In the genomic region with DNA sequence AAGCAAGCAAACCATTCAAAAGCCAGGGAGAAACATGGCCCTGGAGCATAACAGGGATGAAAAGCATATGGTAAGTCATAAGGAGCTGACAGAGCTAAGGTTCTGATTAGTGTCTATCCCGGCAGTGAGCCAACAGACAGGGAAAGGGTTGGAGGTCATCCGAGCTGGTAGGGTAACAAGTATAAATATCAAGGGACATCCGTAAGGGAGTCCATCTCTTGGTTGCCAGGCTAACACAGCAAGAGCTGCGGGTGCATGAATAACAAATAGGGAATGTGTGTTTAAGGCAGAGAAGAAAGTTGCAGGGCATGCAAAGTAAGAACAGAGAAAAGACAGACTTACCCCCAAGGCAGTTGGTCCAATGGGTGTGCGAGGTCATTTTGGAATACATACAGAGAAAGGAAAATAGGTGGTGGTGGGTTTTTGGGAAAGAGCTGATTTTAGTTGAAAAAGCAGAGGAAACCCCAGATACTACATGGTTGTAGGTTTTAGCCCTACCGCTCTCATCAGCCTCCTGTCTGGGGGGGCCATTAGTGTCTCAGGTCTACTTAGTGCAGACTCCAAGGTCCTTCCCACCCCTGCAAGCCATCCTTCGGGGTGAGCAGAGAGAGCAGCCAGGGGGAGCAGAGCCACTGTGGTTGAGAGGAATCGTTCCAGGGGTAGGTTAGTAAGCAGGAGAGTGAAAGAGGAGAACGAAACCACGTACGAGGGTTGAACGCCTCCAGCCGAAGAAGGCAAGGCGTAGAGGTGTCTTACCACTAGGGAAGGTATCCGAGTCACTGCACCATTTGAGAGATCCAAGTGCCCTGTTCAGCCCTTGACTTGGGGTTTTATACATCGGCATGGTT, we compare ENCODE assay signal across 1 cellular context.
TF ChIP-seq lines count a peak whose summit lies in the region.

A gene with protein sequence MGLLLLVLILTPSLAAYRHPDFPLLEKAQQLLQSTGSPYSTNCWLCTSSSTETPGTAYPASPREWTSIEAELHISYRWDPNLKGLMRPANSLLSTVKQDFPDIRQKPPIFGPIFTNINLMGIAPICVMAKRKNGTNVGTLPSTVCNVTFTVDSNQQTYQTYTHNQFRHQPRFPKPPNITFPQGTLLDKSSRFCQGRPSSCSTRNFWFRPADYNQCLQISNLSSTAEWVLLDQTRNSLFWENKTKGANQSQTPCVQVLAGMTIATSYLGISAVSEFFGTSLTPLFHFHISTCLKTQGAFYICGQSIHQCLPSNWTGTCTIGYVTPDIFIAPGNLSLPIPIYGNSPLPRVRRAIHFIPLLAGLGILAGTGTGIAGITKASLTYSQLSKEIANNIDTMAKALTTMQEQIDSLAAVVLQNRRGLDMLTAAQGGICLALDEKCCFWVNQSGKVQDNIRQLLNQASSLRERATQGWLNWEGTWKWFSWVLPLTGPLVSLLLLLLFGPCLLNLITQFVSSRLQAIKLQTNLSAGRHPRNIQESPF (minus strand): TSS at position 805 of the 848 bp plus-strand sequence. CDS start 6,415 bp downstream, outside the sequence.

TF ChIP-seq in WTC11, 78 proteins besides CTCF, POLR2A, EP300 and RAD21 (continued from another document):
- TF ChIP-seq, protein P1, sequence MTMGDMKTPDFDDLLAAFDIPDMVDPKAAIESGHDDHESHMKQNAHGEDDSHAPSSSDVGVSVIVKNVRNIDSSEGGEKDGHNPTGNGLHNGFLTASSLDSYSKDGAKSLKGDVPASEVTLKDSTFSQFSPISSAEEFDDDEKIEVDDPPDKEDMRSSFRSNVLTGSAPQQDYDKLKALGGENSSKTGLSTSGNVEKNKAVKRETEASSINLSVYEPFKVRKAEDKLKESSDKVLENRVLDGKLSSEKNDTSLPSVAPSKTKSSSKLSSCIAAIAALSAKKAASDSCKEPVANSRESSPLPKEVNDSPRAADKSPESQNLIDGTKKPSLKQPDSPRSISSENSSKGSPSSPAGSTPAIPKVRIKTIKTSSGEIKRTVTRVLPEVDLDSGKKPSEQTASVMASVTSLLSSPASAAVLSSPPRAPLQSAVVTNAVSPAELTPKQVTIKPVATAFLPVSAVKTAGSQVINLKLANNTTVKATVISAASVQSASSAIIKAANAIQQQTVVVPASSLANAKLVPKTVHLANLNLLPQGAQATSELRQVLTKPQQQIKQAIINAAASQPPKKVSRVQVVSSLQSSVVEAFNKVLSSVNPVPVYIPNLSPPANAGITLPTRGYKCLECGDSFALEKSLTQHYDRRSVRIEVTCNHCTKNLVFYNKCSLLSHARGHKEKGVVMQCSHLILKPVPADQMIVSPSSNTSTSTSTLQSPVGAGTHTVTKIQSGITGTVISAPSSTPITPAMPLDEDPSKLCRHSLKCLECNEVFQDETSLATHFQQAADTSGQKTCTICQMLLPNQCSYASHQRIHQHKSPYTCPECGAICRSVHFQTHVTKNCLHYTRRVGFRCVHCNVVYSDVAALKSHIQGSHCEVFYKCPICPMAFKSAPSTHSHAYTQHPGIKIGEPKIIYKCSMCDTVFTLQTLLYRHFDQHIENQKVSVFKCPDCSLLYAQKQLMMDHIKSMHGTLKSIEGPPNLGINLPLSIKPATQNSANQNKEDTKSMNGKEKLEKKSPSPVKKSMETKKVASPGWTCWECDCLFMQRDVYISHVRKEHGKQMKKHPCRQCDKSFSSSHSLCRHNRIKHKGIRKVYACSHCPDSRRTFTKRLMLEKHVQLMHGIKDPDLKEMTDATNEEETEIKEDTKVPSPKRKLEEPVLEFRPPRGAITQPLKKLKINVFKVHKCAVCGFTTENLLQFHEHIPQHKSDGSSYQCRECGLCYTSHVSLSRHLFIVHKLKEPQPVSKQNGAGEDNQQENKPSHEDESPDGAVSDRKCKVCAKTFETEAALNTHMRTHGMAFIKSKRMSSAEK (CRISPR knock-in tag; IDR thresholded peaks at IDR 0.05; ENCODE audit: borderline replicate concordance): no peak
- TF ChIP-seq, protein P2, sequence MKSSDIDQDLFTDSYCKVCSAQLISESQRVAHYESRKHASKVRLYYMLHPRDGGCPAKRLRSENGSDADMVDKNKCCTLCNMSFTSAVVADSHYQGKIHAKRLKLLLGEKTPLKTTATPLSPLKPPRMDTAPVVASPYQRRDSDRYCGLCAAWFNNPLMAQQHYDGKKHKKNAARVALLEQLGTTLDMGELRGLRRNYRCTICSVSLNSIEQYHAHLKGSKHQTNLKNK (CRISPR knock-in tag; IDR thresholded peaks at IDR 0.05): no peak
- TF ChIP-seq ZNF317 (CRISPR knock-in tag; IDR thresholded peaks at IDR 0.05; ENCODE audit: borderline replicate concordance, low read depth): no peak
- TF ChIP-seq JAZF1 (CRISPR knock-in tag; IDR thresholded peaks at IDR 0.05): no peak
- no peak for TF ChIP-seq SOX15 (CRISPR knock-in tag; IDR thresholded peaks at IDR 0.05)
- TF ChIP-seq IRF2 (CRISPR knock-in tag; IDR thresholded peaks at IDR 0.05; ENCODE audit: borderline replicate concordance, low read depth): no peak
- TF ChIP-seq, protein P3, sequence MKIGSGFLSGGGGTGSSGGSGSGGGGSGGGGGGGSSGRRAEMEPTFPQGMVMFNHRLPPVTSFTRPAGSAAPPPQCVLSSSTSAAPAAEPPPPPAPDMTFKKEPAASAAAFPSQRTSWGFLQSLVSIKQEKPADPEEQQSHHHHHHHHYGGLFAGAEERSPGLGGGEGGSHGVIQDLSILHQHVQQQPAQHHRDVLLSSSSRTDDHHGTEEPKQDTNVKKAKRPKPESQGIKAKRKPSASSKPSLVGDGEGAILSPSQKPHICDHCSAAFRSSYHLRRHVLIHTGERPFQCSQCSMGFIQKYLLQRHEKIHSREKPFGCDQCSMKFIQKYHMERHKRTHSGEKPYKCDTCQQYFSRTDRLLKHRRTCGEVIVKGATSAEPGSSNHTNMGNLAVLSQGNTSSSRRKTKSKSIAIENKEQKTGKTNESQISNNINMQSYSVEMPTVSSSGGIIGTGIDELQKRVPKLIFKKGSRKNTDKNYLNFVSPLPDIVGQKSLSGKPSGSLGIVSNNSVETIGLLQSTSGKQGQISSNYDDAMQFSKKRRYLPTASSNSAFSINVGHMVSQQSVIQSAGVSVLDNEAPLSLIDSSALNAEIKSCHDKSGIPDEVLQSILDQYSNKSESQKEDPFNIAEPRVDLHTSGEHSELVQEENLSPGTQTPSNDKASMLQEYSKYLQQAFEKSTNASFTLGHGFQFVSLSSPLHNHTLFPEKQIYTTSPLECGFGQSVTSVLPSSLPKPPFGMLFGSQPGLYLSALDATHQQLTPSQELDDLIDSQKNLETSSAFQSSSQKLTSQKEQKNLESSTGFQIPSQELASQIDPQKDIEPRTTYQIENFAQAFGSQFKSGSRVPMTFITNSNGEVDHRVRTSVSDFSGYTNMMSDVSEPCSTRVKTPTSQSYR (CRISPR knock-in tag; IDR thresholded peaks at IDR 0.05): no peak
- TF ChIP-seq, protein P4, sequence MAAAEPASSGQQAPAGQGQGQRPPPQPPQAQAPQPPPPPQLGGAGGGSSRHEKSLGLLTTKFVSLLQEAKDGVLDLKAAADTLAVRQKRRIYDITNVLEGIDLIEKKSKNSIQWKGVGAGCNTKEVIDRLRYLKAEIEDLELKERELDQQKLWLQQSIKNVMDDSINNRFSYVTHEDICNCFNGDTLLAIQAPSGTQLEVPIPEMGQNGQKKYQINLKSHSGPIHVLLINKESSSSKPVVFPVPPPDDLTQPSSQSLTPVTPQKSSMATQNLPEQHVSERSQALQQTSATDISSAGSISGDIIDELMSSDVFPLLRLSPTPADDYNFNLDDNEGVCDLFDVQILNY (CRISPR knock-in tag; IDR thresholded peaks at IDR 0.05): no peak
- no peak for TF ChIP-seq TEAD1 (CRISPR knock-in tag; IDR thresholded peaks at IDR 0.05)
- TF ChIP-seq SMAD3 (CRISPR knock-in tag; IDR thresholded peaks at IDR 0.05; ENCODE audit: borderline replicate concordance): no peak
- TF ChIP-seq, protein P5, sequence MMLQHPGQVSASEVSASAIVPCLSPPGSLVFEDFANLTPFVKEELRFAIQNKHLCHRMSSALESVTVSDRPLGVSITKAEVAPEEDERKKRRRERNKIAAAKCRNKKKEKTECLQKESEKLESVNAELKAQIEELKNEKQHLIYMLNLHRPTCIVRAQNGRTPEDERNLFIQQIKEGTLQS (CRISPR knock-in tag; conservative IDR thresholded peaks at IDR 0.05): no peak
- TF ChIP-seq, protein P6, sequence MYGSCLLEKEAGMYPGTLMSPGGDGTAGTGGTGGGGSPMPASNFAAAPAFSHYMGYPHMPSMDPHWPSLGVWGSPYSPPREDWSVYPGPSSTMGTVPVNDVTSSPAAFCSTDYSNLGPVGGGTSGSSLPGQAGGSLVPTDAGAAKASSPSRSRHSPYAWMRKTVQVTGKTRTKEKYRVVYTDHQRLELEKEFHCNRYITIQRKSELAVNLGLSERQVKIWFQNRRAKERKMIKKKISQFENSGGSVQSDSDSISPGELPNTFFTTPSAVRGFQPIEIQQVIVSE (CRISPR knock-in tag; IDR thresholded peaks at IDR 0.05; ENCODE audit: borderline replicate concordance): no peak
- TF ChIP-seq, protein P7, sequence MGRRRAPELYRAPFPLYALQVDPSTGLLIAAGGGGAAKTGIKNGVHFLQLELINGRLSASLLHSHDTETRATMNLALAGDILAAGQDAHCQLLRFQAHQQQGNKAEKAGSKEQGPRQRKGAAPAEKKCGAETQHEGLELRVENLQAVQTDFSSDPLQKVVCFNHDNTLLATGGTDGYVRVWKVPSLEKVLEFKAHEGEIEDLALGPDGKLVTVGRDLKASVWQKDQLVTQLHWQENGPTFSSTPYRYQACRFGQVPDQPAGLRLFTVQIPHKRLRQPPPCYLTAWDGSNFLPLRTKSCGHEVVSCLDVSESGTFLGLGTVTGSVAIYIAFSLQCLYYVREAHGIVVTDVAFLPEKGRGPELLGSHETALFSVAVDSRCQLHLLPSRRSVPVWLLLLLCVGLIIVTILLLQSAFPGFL (CRISPR knock-in tag; IDR thresholded peaks at IDR 0.05; ENCODE audit: borderline replicate concordance): no peak
